Comparison of ENCODE assay signal across 8 cellular contexts in genomic region chr15:88920892-88921435, GRCh38. TPM values are rescaled to one million over a fixed set of nuclear protein-coding genes. Genes with fewer than 3 reads are reported as not detected.
DNase-seq lines count a peak whose midpoint lies in the region; ATAC-seq and TF ChIP-seq lines count a peak whose summit lies in the region.
"Not testable (repeated sequence)": the region's sequence is repeated elsewhere in the genome, so short reads cannot be mapped to it uniquely, and the experiment has no call there.

No MANE protein-coding gene starts in this region.

- H3K9me3 Mint-ChIP-seq in MCF 10A (ENCODE audit: unreplicated experiment) = not testable (repeated sequence)

- not testable (repeated sequence) for H3K36me3 Mint-ChIP-seq in MCF 10A (ENCODE audit: insufficient read depth, unreplicated experiment)

- peak; percentile 84 for DNase-seq in A172 (ENCODE audit: low spot score)
- peak; percentile 85 for DNase-seq in NCI-H226
- peak; percentile 51 to 56 for DNase-seq in activated CD4-positive, alpha-beta T cell treated with anti-CD3 and anti-CD28 coated beads, Interleukin-2, amount 50 U/mL, for 48 hours
- DNase-seq in MCF 10A (ENCODE audit: unreplicated experiment) = peak; percentile 79
- peak; percentile 25 for DNase-seq in myocyte (ENCODE audit: low read depth)

- intact Hi-C loops in MCF 10A (cut with micrococcal nuclease) = not testable (repeated sequence)

- peak; percentile 66 for ATAC-seq in GM18520 (IDR thresholded peaks at IDR 0.05; ENCODE audit: unreplicated experiment)
- peak; percentile 83 for ATAC-seq in GM21619 (IDR thresholded peaks at IDR 0.05; ENCODE audit: unreplicated experiment)
- peak; percentile 55 for ATAC-seq in HG02981 (IDR thresholded peaks at IDR 0.05; ENCODE audit: unreplicated experiment)

- H3K27ac Mint-ChIP-seq in MCF 10A (ENCODE audit: low read depth, unreplicated experiment) = peak overlapping the region; percentile 79

- POLR2A ChIA-PET in MCF 10A (lab: Yijun Ruan, JAX) = interaction anchor here (1.2 to 2.9 kb wide), 6 partner anchors 9 to 167 kb away, joined by 3 to 17 read pairs (median 4); partner anchors contain the start of gene ABHD2

- TF ChIP-seq CTCF in MCF 10A (IDR thresholded peaks at IDR 0.05; ENCODE audit: unreplicated experiment) = not testable (repeated sequence)

- H3K4me3 Mint-ChIP-seq in MCF 10A (ENCODE audit: unreplicated experiment) = not testable (repeated sequence)

- CTCF ChIA-PET in MCF 10A (lab: Yijun Ruan, JAX) = interaction anchor here (0.6 to 7.7 kb wide), 5 partner anchors 9 to 97 kb away, joined by 3 to 64 read pairs (median 3); no protein-coding TSS in a partner anchor

- H3K4me1 Mint-ChIP-seq in MCF 10A (ENCODE audit: insufficient read depth, unreplicated experiment) = peaks cover 34% of the 10 kb centered on the region

- H3K27me3 Mint-ChIP-seq in MCF 10A (ENCODE audit: insufficient read depth, unreplicated experiment) = not testable (repeated sequence)

- BruUV-seq in MCF 10A (replicated peaks; lab: Mats Ljungman, UMichigan) = TSS peak; percentile 72

RNA-seq across cellular contexts. Expression of gene MFGE8, which starts 7.8 kb away (rescaled TPM):
- total RNA-seq in A172 (2014; rRNA removed; shearing (Covaris generic)) = 116 and 144 TPM in 2 replicates
- total RNA-seq in MCF 10A (2022) (207 and 254 TPM in 2 replicates), myocyte (149 and 193 TPM in 2 replicates)
- polyA plus RNA-seq in myocyte (2012) = 797 TPM

RNA-seq across cellular contexts. Expression of gene HAPLN3, which starts 25.6 kb away (rescaled TPM):
- total RNA-seq in A172 (2014; rRNA removed; shearing (Covaris generic)) = 1.2 and 2.3 TPM in 2 replicates
- total RNA-seq in MCF 10A (2022) = 4.1 and 5.0 TPM in 2 replicates
- 8.7 and 11.9 TPM in 2 replicates for total RNA-seq in myocyte
- 17.5 TPM for polyA plus RNA-seq in myocyte (2012)

Comparison
In these comparisons a context has a peak if more than half of its experiments do, and no peak if none do; other contexts are left out.
1. Peak in every context shown above with its lines: DNase-seq and ATAC-seq.
2. DNase-seq: peak in every context shown above with its lines; median percentile 85 in NCI-H226; 84 in A172; 79 in MCF 10A; 54 in activated CD4-positive, alpha-beta T cell treated with anti-CD3 and anti-CD28 coated beads, Interleukin-2, amount 50 U/mL, for 48 hours; 25 in myocyte.